8 cellular contexts compared by ENCODE assay signal in the genomic region with DNA sequence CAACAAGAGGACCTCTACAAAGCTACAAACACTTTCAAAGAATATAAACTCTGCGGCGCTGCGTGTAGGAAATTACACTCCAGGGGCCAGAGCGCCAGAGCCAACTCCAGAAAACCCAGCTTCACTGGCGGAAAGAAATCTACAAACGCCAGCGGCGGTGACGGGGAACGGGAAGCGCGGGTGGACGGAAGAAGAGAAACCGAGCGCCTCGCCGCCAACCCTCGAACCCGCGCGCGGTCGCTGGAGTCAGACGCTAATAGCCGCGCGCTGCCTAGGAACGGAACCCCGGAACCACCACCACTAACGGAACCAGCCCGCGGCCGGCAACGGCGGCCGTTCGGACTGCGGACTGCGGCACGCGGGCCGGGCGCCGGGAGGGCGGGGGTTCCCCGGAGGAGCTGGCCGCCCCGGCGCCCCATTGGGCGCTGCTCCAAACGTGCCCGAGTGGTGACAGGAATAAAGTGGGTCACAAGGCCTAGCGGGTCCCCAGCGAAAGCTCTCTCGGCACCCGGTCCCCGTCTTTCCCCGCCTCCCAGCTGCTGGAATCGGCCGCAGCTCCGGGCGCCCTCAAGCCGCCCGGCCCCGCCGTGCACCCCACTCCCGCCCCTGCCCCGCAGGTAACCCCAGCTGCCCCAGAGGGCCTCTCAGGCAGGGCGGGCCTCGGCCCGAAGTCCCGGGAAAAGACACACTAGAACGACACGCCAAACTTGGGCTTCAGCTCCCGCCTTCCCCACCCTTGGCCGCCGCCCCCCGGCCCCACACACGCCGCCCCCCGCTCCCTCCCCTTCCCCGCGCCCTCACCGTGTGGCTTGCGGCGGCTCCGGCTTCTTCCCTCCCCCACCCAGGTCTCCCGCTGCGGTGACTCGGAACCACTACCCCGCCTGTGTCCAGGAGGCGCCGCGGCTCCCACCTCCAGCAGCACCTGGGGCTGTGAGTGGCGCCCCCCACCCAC. TPM values are rescaled to one million over a fixed set of nuclear protein-coding genes. Genes with fewer than 3 reads are reported as not detected.
DNase-seq lines count a peak whose midpoint lies in the region; ATAC-seq and TF ChIP-seq lines count a peak whose summit lies in the region.

No MANE protein-coding gene starts in this region.

- peaks cover 47% of the 10 kb centered on the region for H3K4me1 Mint-ChIP-seq in CD8-positive, alpha-beta T cell (ENCODE audit: low read depth)
- H3K4me1 Mint-ChIP-seq in endodermal cell (peaks cover 45% of the 10 kb centered on the region), mesothelial cell of epicardium (peaks cover 41% of the 10 kb centered on the region)

- H3K4me1 ChIP-seq in CD8-positive, alpha-beta T cell (ENCODE audit: insufficient read depth, low read length), result peaks cover 9% of the 10 kb centered on the region
- H3K4me1 ChIP-seq in endodermal cell (ENCODE audit: control insufficient read depth, insufficient read depth, low read length), result no peaks in the 10 kb centered on the region

- peak; percentile 58 for ATAC-seq in CD8-positive, alpha-beta T cell
- ATAC-seq in GM19463 (IDR thresholded peaks at IDR 0.05; ENCODE audit: unreplicated experiment), result peak; percentile 36

- H3K27ac Mint-ChIP-seq in CD8-positive, alpha-beta T cell, result peak overlapping the region; percentile 93
- H3K27ac Mint-ChIP-seq in endodermal cell (peak overlapping the region; percentile 90), mesothelial cell of epicardium (peak overlapping the region; percentile 95)

- H3K9me3 ChIP-seq in CD8-positive, alpha-beta T cell (ENCODE audit: low read length), result no peaks in the 10 kb centered on the region
- H3K9me3 ChIP-seq in endodermal cell (ENCODE audit: control insufficient read depth, low read length), result no peaks in the 10 kb centered on the region

- no peaks in the 10 kb centered on the region for H3K9me3 Mint-ChIP-seq in CD8-positive, alpha-beta T cell
- H3K9me3 Mint-ChIP-seq in endodermal cell (no peaks in the 10 kb centered on the region), mesothelial cell of epicardium (no peaks in the 10 kb centered on the region)

- no peaks in the 10 kb centered on the region for H3K27me3 Mint-ChIP-seq in CD8-positive, alpha-beta T cell (ENCODE audit: low read depth)
- H3K27me3 Mint-ChIP-seq in endodermal cell (ENCODE audit: insufficient read depth), result no peaks in the 10 kb centered on the region
- H3K27me3 Mint-ChIP-seq in mesothelial cell of epicardium (ENCODE audit: low read depth), result no peaks in the 10 kb centered on the region

- intact Hi-C loops in CD8-positive, alpha-beta T cell (cut with DNase I, micrococcal nuclease), result loop anchor here (1.0 to 10.0 kb wide), 18 partner anchors 8 to 1481 kb away; partner anchors contain the start of genes CEP135 (in 2 of the 2), CHIC2 (in 2 of the 2), AASDH (in 1 of the 2) and EXOC1 (in 1 of the 2)

- POLR2A ChIA-PET in CD8-positive, alpha-beta T cell (lab: Charles Lee), result interaction anchor here (0.6 to 2.3 kb wide), 15 partner anchors 8 to 1432 kb away, joined by 3 to 12 read pairs (median 4); partner anchors contain the start of genes CEP135, NOA1, REST and SRD5A3

- H3K4me3 ChIP-seq in CD8-positive, alpha-beta T cell (ENCODE audit: low read depth, low read length), result peak overlapping the region; percentile 58
- peak overlapping the region; percentile 93 for H3K4me3 ChIP-seq in endodermal cell (ENCODE audit: low read length)

- peak overlapping the region; percentile 72 for H3K9ac ChIP-seq in endodermal cell (ENCODE audit: extremely low read depth, low read length, poor library complexity, severe bottlenecking)

- peak; percentile 24 to 77 (median 58) for DNase-seq in CD8-positive, alpha-beta T cell
- peak; percentile 31 for DNase-seq in HPDE6-E6E7 (ENCODE audit: extremely low spot score)
- peak; percentile 60 to 80 for DNase-seq in NOMO-1 (lab: John Stamatoyannopoulos, UW; ENCODE audit: unreplicated experiment in 2 of 2)
- DNase-seq in activated CD8-positive, alpha-beta memory T cell treated with anti-CD3 and anti-CD28 coated beads, Interleukin-2, amount 50 U/mL, for 24 hours (ENCODE audit: extremely low read depth), result peak; percentile 28
- DNase-seq in endodermal cell, result peak; percentile 83
- peak; percentile 68 to 77 for DNase-seq in mesothelial cell of epicardium (ENCODE audit: low spot score in 2 of 2, unreplicated experiment in 2 of 2)
- peak; percentile 45 to 53 for DNase-seq in stimulated activated CD8-positive, alpha-beta memory T cell treated with anti-CD3 and anti-CD28 coated beads, Interleukin-15, amount 100 ng/mL, for 48 hours (ENCODE audit: low read depth in 2 of 2)

- no peaks in the 10 kb centered on the region for H3K27me3 ChIP-seq in CD8-positive, alpha-beta T cell (ENCODE audit: insufficient read depth, low read length)
- H3K27me3 ChIP-seq in endodermal cell (ENCODE audit: control insufficient read depth, insufficient read depth, low read length, poor library complexity, severe bottlenecking), result no peaks in the 10 kb centered on the region

- CTCF ChIA-PET in CD8-positive, alpha-beta T cell (lab: Charles Lee), result interaction anchor here (0.7 to 1.9 kb wide), 5 partner anchors 73 to 200 kb away, joined by 3 to 7 read pairs (median 4); partner anchors contain the start of gene SRD5A3

- peak overlapping the region; percentile 68 for H3K27ac ChIP-seq in CD8-positive, alpha-beta T cell (ENCODE audit: low read depth, low read length)
- peak overlapping the region; percentile 78 for H3K27ac ChIP-seq in endodermal cell (ENCODE audit: low read depth, low read length)

- H3K36me3 ChIP-seq in CD8-positive, alpha-beta T cell (ENCODE audit: insufficient read depth, low read length), result no peaks in the 10 kb centered on the region
- H3K36me3 ChIP-seq in endodermal cell (ENCODE audit: control insufficient read depth, insufficient read depth, low read length), result no peaks in the 10 kb centered on the region

- peaks cover 2% of the 10 kb centered on the region for H3K36me3 Mint-ChIP-seq in CD8-positive, alpha-beta T cell
- no peaks in the 10 kb centered on the region for H3K36me3 Mint-ChIP-seq in endodermal cell (ENCODE audit: low read depth)
- no peaks in the 10 kb centered on the region for H3K36me3 Mint-ChIP-seq in mesothelial cell of epicardium

- no peak for TF ChIP-seq CTCF in CD8-positive, alpha-beta T cell (IDR thresholded peaks at IDR 0.05)
- TF ChIP-seq CTCF in endodermal cell (conservative IDR thresholded peaks at IDR 0.05), result no peak
- TF ChIP-seq CTCF in mesothelial cell of epicardium (IDR thresholded peaks at IDR 0.05; ENCODE audit: unreplicated experiment), result no peak

- H3K4me3 Mint-ChIP-seq in CD8-positive, alpha-beta T cell, result peak overlapping the region; percentile 93
- peak overlapping the region; percentile 88 for H3K4me3 Mint-ChIP-seq in endodermal cell
- peak overlapping the region; percentile 86 for H3K4me3 Mint-ChIP-seq in mesothelial cell of epicardium

- WGBS in endodermal cell (ENCODE audit: insufficient coverage in 1 of 2, insufficient read length in 1 of 2), 2 experiments, result 0 to 1% methylated on average over 22 to 91 of the region's 95 CpGs

RNA-seq across cellular contexts. Expression of gene CLOCK, which starts 0.8 kb away (rescaled TPM):
- total RNA-seq in CD8-positive, alpha-beta T cell, result 1 to 10 TPM; 3.7 to 4.3 TPM
- total RNA-seq in endodermal cell (10 to 100 TPM; 22.9 to 25.1 TPM), mesothelial cell of epicardium (19.8 to 23.1 TPM (median 22.8 TPM) in 3 replicates)
- polyA plus RNA-seq in endodermal cell (2013, experiment 1 of 2), result 12.2 TPM
- 13.8 TPM for polyA plus RNA-seq in endodermal cell (2013, experiment 2 of 2)

RNA-seq across cellular contexts. Expression of gene PDCL2, which starts 46.1 kb away (rescaled TPM):
- not detected for total RNA-seq in CD8-positive, alpha-beta T cell
- total RNA-seq in endodermal cell (not detected), mesothelial cell of epicardium (not detected in 3 replicates)
- not detected for polyA plus RNA-seq in endodermal cell (2013, experiment 1 of 2)
- polyA plus RNA-seq in endodermal cell (2013, experiment 2 of 2), result not detected

Comparison
In these comparisons a context has a peak if more than half of its experiments do, and no peak if none do; other contexts are left out.
1. Peak in every context shown above with its lines: DNase-seq, ATAC-seq, H3K4me3 ChIP-seq and H3K27ac ChIP-seq.
2. DNase-seq: peak in every context shown above with its lines; median percentile 83 in endodermal cell; 72 in mesothelial cell of epicardium; 70 in NOMO-1; 58 in CD8-positive, alpha-beta T cell; 49 in stimulated activated CD8-positive, alpha-beta memory T cell treated with anti-CD3 and anti-CD28 coated beads, Interleukin-15, amount 100 ng/mL, for 48 hours; 31 in HPDE6-E6E7; 28 in activated CD8-positive, alpha-beta memory T cell treated with anti-CD3 and anti-CD28 coated beads, Interleukin-2, amount 50 U/mL, for 24 hours.